Comparison of ENCODE assay signal across 21 cellular contexts in genomic region chr11:58254936-58255335, GRCh38. TPM values are rescaled to one million over a fixed set of nuclear protein-coding genes. Genes with fewer than 3 reads are reported as not detected.
A peak's percentile ranks its signal among the peaks of the same experiment; 100 is the strongest.
DNase-seq lines count a peak whose midpoint lies in the region; TF ChIP-seq lines count a peak whose summit lies in the region.
"Had no signal": no experiment of that assay in that cellular context is flagged by ENCODE, and none has a peak within 500 bp of the region (broad histone marks: within the 10 kb centered on the region; RNA-seq: fewer than 3 reads in every experiment).

No MANE protein-coding gene starts in this region.

- POLR2A ChIA-PET in HEK293T (lab: Yijun Ruan, JAX): no interaction called here

- H3K27me3 ChIP-seq in uterus: no peaks in the 10 kb centered on the region
- H3K27me3 ChIP-seq: BE2C had no signal

- H3K9me3 ChIP-seq in uterus: peaks cover 0 to 10% of the 10 kb centered on the region in 2 donors
- H3K9me3 ChIP-seq: BE2C, Caco-2 had no signal

- CTCF ChIA-PET in HEK293T (lab: Yijun Ruan, JAX): no interaction called here

- H3K36me3 ChIP-seq in uterus: no peaks in the 10 kb centered on the region
- H3K36me3 ChIP-seq: BE2C had no signal

- H3K4me3 ChIP-seq in uterus: no peak overlapping the region

- no peak overlapping the region for H3K27ac ChIP-seq in uterus
- H3K27ac ChIP-seq: KMS-11 had no signal

- H3K4me1 ChIP-seq in uterus: no peaks in the 10 kb centered on the region
- H3K4me1 ChIP-seq: BE2C, Caco-2 had no signal

- DNase-seq in EL: peak; percentile 4
- peak; percentile 68 for DNase-seq in HCEC 1CT
- peak; percentile 4 for DNase-seq in M059J (ENCODE audit: low read depth)
- DNase-seq in iris pigment epithelial cell (ENCODE audit: low read depth): peak; percentile 2
- DNase-seq in HEK293T (ENCODE audit: extremely low spot score): no peak
- no peak for DNase-seq in uterus
- no peak for DNase-seq in COLO668 (lab: John Stamatoyannopoulos, UW; ENCODE audit: unreplicated experiment)
- DNase-seq: ACHN; BE2C; C1 segment of cervical spinal cord; Caco-2; CD4-positive, CD25-positive, alpha-beta regulatory T cell; CD8-positive, alpha-beta memory T cell; DMS153; DMS79; GOT3; H7 had no signal

- no peak for TF ChIP-seq CTCF in uterus (IDR thresholded peaks at IDR 0.05)

- intact Hi-C loops in uterus (cut with DNase I; ENCODE audit: low total_unique reads): no loop called here

- TF ChIP-seq POLR2A in uterus (IDR thresholded peaks at IDR 0.05): no peak

TF ChIP-seq in HEK293T, 16 proteins besides CTCF, POLR2A, EP300 and RAD21:
- TF ChIP-seq ARNT (IDR thresholded peaks at IDR 0.05): no peak
- no peak for TF ChIP-seq NFRKB (IDR thresholded peaks at IDR 0.05)
- no peak for TF ChIP-seq LEF1 (IDR thresholded peaks at IDR 0.05; ENCODE audit: borderline replicate concordance)
- no peak for TF ChIP-seq FOXM1 (IDR thresholded peaks at IDR 0.05; ENCODE audit: borderline replicate concordance)
- no peak for TF ChIP-seq TARDBP (IDR thresholded peaks at IDR 0.05)
- no peak for TF ChIP-seq ELF4 (IDR thresholded peaks at IDR 0.05)
- TF ChIP-seq BHLHE40 (IDR thresholded peaks at IDR 0.05; ENCODE audit: borderline replicate concordance): no peak
TF ChIP-seq in HEK293T: peak in this region for 0.

RNA-seq across cellular contexts. Expression of gene OR10W1, which starts 13.1 kb away (rescaled TPM):
- total RNA-seq in M059J (2014; rRNA removed; shearing (Covaris generic)): not detected in 2 replicates
- total RNA-seq in uterus: not detected
- total RNA-seq: Caco-2; CD4-positive, CD25-positive, alpha-beta regulatory T cell; CD8-positive, alpha-beta memory T cell; Daoy; H7; HT-29; LHCN-M2 had no signal

RNA-seq across cellular contexts. Expression of gene OR10Q1, which starts 26.2 kb away (rescaled TPM):
- not detected in 2 replicates for total RNA-seq in M059J (2014; rRNA removed; shearing (Covaris generic))
- not detected for total RNA-seq in uterus
- total RNA-seq: Caco-2; CD4-positive, CD25-positive, alpha-beta regulatory T cell; CD8-positive, alpha-beta memory T cell; Daoy; H7; HT-29; LHCN-M2 had no signal

RNA-seq across cellular contexts. Expression of gene OR1S1, which starts 42.4 kb away (rescaled TPM):
- not detected in 2 replicates for total RNA-seq in M059J (2014; rRNA removed; shearing (Covaris generic))
- total RNA-seq in uterus: not detected
- total RNA-seq: Caco-2; CD4-positive, CD25-positive, alpha-beta regulatory T cell; CD8-positive, alpha-beta memory T cell; Daoy; H7; HT-29; LHCN-M2 had no signal

RNA-seq across cellular contexts. Expression of gene OR1S2, which starts 51.0 kb away (rescaled TPM):
- not detected in 2 replicates for total RNA-seq in M059J (2014; rRNA removed; shearing (Covaris generic))
- total RNA-seq in uterus: not detected
- total RNA-seq: Caco-2; CD4-positive, CD25-positive, alpha-beta regulatory T cell; CD8-positive, alpha-beta memory T cell; Daoy; H7; HT-29; LHCN-M2 had no signal

Comparison
In these comparisons a context has a peak if more than half of its experiments do, and no peak if none do; other contexts are left out.
1. DNase-seq: peak in EL (single experiment), HCEC 1CT (single experiment), M059J (single experiment) and iris pigment epithelial cell (single experiment); none in HEK293T (single experiment), uterus (0 of 2) and COLO668 (single experiment).